Comparison of ENCODE assay signal across 1 cellular context in genomic region chr9:33076360-33077004, GRCh38.
TF ChIP-seq lines count a peak whose summit lies in the region.

SMU1 (minus strand) TSS chr9:33076674; CDS start chr9:33076608, 66 bp downstream.

TF ChIP-seq in K562, 482 proteins besides CTCF, POLR2A, EP300 and RAD21 (continued from another document and continues in another):
- TF ChIP-seq NR0B1 (IDR thresholded peaks at IDR 0.05; ENCODE audit: partially characterized antibody) (no peak), ELF1 (tag; IDR thresholded peaks at IDR 0.05) (no peak; the same call in 1 of the 2 replicates), POU5F1 (IDR thresholded peaks at IDR 0.05; ENCODE audit: borderline replicate concordance, low read depth, low read length, partially characterized antibody) (no peak), CCAR2 (IDR thresholded peaks at IDR 0.05; ENCODE audit: low read depth, low read length) (no peak), E2F6 (IDR thresholded peaks at IDR 0.05; ENCODE audit: borderline replicate concordance in 1 of 2, extremely low read depth in 1 of 2, insufficient read depth in 1 of 2, insufficient read length in 1 of 2, low read depth in 1 of 2, low read length in 1 of 2, poor library complexity in 1 of 2, severe bottlenecking in 1 of 2) (no peak), ZNF639 (CRISPR knock-in tag; conservative IDR thresholded peaks at IDR 0.05 in 1 of 2, IDR thresholded peaks at IDR 0.05 in 1 of 2) (0 out of 4 replicates have a peak, but pooled peaks of 1 of the 2 experiments have one; percentile 14), ZNF146 (CRISPR knock-in tag; IDR thresholded peaks at IDR 0.05; ENCODE audit: unreplicated experiment) (no peak), ZNF277 (CRISPR knock-in tag; IDR thresholded peaks at IDR 0.05; ENCODE audit: borderline replicate concordance) (no peak), ZNF408 (CRISPR knock-in tag; IDR thresholded peaks at IDR 0.05; ENCODE audit: low read depth) (no peak), THRB (CRISPR knock-in tag; conservative IDR thresholded peaks at IDR 0.05) (peak; percentile 81; the same call in 1 of the 2 replicates), ZNF436 (CRISPR knock-in tag; IDR thresholded peaks at IDR 0.05) (no peak), TCF15 (CRISPR knock-in tag; IDR thresholded peaks at IDR 0.05) (no peak), MCM3 (IDR thresholded peaks at IDR 0.05) (no peak), KDM5B (IDR thresholded peaks at IDR 0.05; ENCODE audit: insufficient replicate concordance, low read depth, low read length) (peak; percentile 72), SMAD4 (CRISPR knock-in tag; conservative IDR thresholded peaks at IDR 0.05) (no peak), CBX5 (IDR thresholded peaks at IDR 0.05; ENCODE audit: borderline replicate concordance, low read depth) (no peak), NR4A1 (CRISPR knock-in tag; IDR thresholded peaks at IDR 0.05) (no peak), NR4A1 (tag; IDR thresholded peaks at IDR 0.05) (no peak), DLX4 (CRISPR knock-in tag; IDR thresholded peaks at IDR 0.05) (no peak), IFI16 (CRISPR knock-in tag; IDR thresholded peaks at IDR 0.05) (no peak), DPF2 (IDR thresholded peaks at IDR 0.05) (no peak), STAT6 (CRISPR knock-in tag; IDR thresholded peaks at IDR 0.05) (0 out of 2 replicates have a peak, but pooled peaks have one; percentile 33), REST (CRISPR knock-in tag; IDR thresholded peaks at IDR 0.05; ENCODE audit: low read depth) (0 out of 2 replicates have a peak, but pooled peaks have one; percentile 15), ATF1 (CRISPR knock-in tag; IDR thresholded peaks at IDR 0.05) (peak; percentile 79), ATF1 (tag; IDR thresholded peaks at IDR 0.05) (peak; percentile 95), NUFIP1 (IDR thresholded peaks at IDR 0.05; ENCODE audit: partially characterized antibody) (no peak), NCOA2 (IDR thresholded peaks at IDR 0.05; ENCODE audit: partially characterized antibody in 2 of 2) (no peak), POLR2AphosphoS2 (IDR thresholded peaks at IDR 0.05; ENCODE audit: low read length) (no peak), ZNF165 (CRISPR knock-in tag; IDR thresholded peaks at IDR 0.05; ENCODE audit: borderline replicate concordance) (no peak), HNRNPL (IDR thresholded peaks at IDR 0.05; ENCODE audit: low read depth, low read length) (no peak), MYBL2 (IDR thresholded peaks at IDR 0.05; ENCODE audit: low read depth) (no peak), MYBL2 (CRISPR knock-in tag; IDR thresholded peaks at IDR 0.05; ENCODE audit: borderline replicate concordance) (no peak), FOXJ3 (CRISPR knock-in tag; IDR thresholded peaks at IDR 0.05) (no peak), JUN (IDR thresholded peaks at IDR 0.05; ENCODE audit: borderline replicate concordance, low read depth, low read length) (peak; percentile 41; the same call in 1 of the 2 replicates), JUN (CRISPR knock-in tag; IDR thresholded peaks at IDR 0.05; ENCODE audit: borderline replicate concordance) (no peak), RNF219 (CRISPR knock-in tag; IDR thresholded peaks at IDR 0.05) (no peak), POLR2H (tag; IDR thresholded peaks at IDR 0.05; ENCODE audit: low read depth) (peak; percentile 90), NONO (IDR thresholded peaks at IDR 0.05; ENCODE audit: low read depth in 2 of 2, low read length in 1 of 2) (no peak), TFAM (CRISPR knock-in tag; conservative IDR thresholded peaks at IDR 0.05) (no peak), RHOXF2B (CRISPR knock-in tag; conservative IDR thresholded peaks at IDR 0.05) (no peak), HDAC1 (IDR thresholded peaks at IDR 0.05) (peak in 1 of 2 experiments; percentile 83; a peak in 2 of 4 replicates), ZNF668 (CRISPR knock-in tag; IDR thresholded peaks at IDR 0.05) (no peak), ZNF395 (CRISPR knock-in tag; IDR thresholded peaks at IDR 0.05) (no peak), ZNF140 (CRISPR knock-in tag; IDR thresholded peaks at IDR 0.05) (no peak), CHD1 (IDR thresholded peaks at IDR 0.05; ENCODE audit: low read length) (peak; percentile 13), POLR2G (IDR thresholded peaks at IDR 0.05; ENCODE audit: low read depth, low read length) (peak; percentile 90), SMC3 (conservative IDR thresholded peaks at IDR 0.05; ENCODE audit: insufficient read depth, low read depth, low read length) (no peak), ATF7 (IDR thresholded peaks at IDR 0.05) (peak; percentile 83), NR2C1 (IDR thresholded peaks at IDR 0.05) (0 out of 2 replicates have a peak, but pooled peaks have one; percentile 31), NR2C1 (tag; IDR thresholded peaks at IDR 0.05) (no peak)
